In genomic region chr10:44648691-44649090, GRCh38 we compare ENCODE assay signal across 11 cellular contexts.
"Had no signal": no experiment of that assay in that cellular context is flagged by ENCODE, and none has a peak within 500 bp of the region (broad histone marks: within the 10 kb centered on the region; RNA-seq: fewer than 3 reads in every experiment).

No MANE protein-coding gene starts in this region.

- DNase-seq: activated CD4-positive, alpha-beta T cell treated with anti-CD3 and anti-CD28 coated beads, Interleukin-2, amount 50 U/mL, for 4 hours; activated effector memory CD4-positive, alpha-beta T cell treated with Interleukin-2 at 50 U/mL for 16 hours; activated naive CD8-positive, alpha-beta T cell treated with anti-CD3 and anti-CD28 coated beads for 36 hours; activated T-cell treated with anti-CD3 and anti-CD28 coated beads, Interleukin-2, amount 50 U/mL, for 1 hour; aorta; dorsolateral prefrontal cortex; glutamatergic neuron; left lung; natural killer cell; occipital lobe had no signal

- ATAC-seq: left lung; natural killer cell; stimulated activated memory B cell treated with anti-CD40 and anti-IgM and Interleukin-4, amounts not matched to agents 10 μg/mL and 1 μg/mL and 100 μg/mL, for 72 hours had no signal
